17 cellular contexts compared by ENCODE assay signal in the genomic region with DNA sequence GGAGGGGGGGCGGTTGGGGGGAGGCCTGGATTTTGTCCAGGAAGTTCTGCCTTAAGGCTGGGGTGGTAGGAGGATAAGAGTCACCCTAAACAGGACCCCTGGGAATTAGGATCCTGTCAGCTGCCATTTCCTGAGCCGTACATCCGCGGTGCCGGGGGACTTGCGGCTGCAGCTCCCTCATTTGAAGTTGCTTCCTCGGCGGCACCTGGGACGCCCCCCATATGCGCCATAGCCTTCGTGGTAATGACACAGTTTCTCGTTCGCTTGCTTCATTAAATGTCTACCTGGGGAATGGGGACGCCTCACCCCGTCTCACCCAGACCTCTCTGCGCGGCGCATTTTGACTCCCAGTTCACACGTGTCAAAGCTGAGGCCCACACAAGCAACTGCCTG. TPM values are rescaled to one million over a fixed set of nuclear protein-coding genes. Genes with fewer than 3 reads are reported as not detected.
A peak's percentile ranks its signal among the peaks of the same experiment; 100 is the strongest.
DNase-seq lines count a peak whose midpoint lies in the region; ATAC-seq and TF ChIP-seq lines count a peak whose summit lies in the region.
"Had no signal": no experiment of that assay in that cellular context is flagged by ENCODE, and none has a peak within 500 bp of the region (broad histone marks: within the 10 kb centered on the region; RNA-seq: fewer than 3 reads in every experiment).

No MANE protein-coding gene starts in this region.

- H3K27me3 ChIP-seq in Peyer's patch = no peaks in the 10 kb centered on the region
- H3K27me3 ChIP-seq in gastroesophageal sphincter = peaks cover 92% of the 10 kb centered on the region
- peaks cover 0 to 2% (median 0%) of the 10 kb centered on the region in 5 donors for H3K27me3 ChIP-seq in subcutaneous abdominal adipose tissue (ENCODE audit: control insufficient read depth in 5 of 5, insufficient read depth in 4 of 5, low read length in 5 of 5)
- H3K27me3 ChIP-seq in right lobe of liver = no peaks in the 10 kb centered on the region

- no peaks in the 10 kb centered on the region for H3K9me3 Mint-ChIP-seq in activated T-helper 17 cell treated with anti-CD3 and anti-CD28 coated beads, Interleukin-2, amount 50 U/mL, for 72 hours
- H3K9me3 Mint-ChIP-seq: stimulated activated naive CD8-positive, alpha-beta T cell treated with anti-CD3 and anti-CD28 coated beads, Interleukin-15, Interleukin-2, amounts not matched to agents 100 ng/mL and 50 ng/mL, for 24 hours had no signal

- intact Hi-C loops in right lobe of liver (cut with DNase I) = no loop called here

- H3K36me3 Mint-ChIP-seq in activated T-helper 17 cell treated with anti-CD3 and anti-CD28 coated beads, Interleukin-2, amount 50 U/mL, for 72 hours (ENCODE audit: low read depth) = no peaks in the 10 kb centered on the region

- ATAC-seq in gastroesophageal sphincter (no peak), right lobe of liver (no peak)
- no peak for ATAC-seq in activated T-helper 17 cell treated with anti-CD3 and anti-CD28 coated beads, Interleukin-2, amount 50 U/mL, for 72 hours (replicated peaks)

- no peak overlapping the region for H3K4me3 Mint-ChIP-seq in activated T-helper 17 cell treated with anti-CD3 and anti-CD28 coated beads, Interleukin-2, amount 50 U/mL, for 72 hours

- peak overlapping the region in 3 of 5 donors; percentile 6 to 66 (median 31) for H3K9ac ChIP-seq in subcutaneous abdominal adipose tissue (ENCODE audit: low read length in 5 of 5)

- H3K36me3 ChIP-seq in Peyer's patch (no peaks in the 10 kb centered on the region), gastroesophageal sphincter (no peaks in the 10 kb centered on the region), subcutaneous abdominal adipose tissue (ENCODE audit: control insufficient read depth in 5 of 5, insufficient read depth in 5 of 5, low read length in 5 of 5) (peaks cover 0 to 3% (median 0%) of the 10 kb centered on the region in 5 donors), right lobe of liver (no peaks in the 10 kb centered on the region)
- H3K36me3 ChIP-seq: HAP-1 had no signal

- H3K4me3 ChIP-seq in Peyer's patch (no peak overlapping the region), gastroesophageal sphincter (no peak overlapping the region), subcutaneous abdominal adipose tissue (ENCODE audit: low read depth in 1 of 5, low read length in 5 of 5) (peak overlapping the region in 3 of 5 donors; percentile 22 to 46 (median 44)), right lobe of liver (no peak overlapping the region)
- H3K4me3 ChIP-seq: HAP-1 had no signal

- 60 to 91% methylated on average over 1 to 9 of the region's 19 CpGs for WGBS in gastroesophageal sphincter (ENCODE audit: low coverage in 1 of 2), 2 donors
- 90% methylated on average over 8 of the region's 19 CpGs for WGBS in right lobe of liver (ENCODE audit: insufficient coverage, low coverage, low lambda C conversion rate, missing lambda C conversion rate)

- H3K27ac ChIP-seq in Peyer's patch = peak overlapping the region; percentile 41 to 70 (median 55)
- H3K27ac ChIP-seq in gastroesophageal sphincter = peak overlapping the region in 3 of 4 donors; percentile 59 to 76 (median 60)
- peak overlapping the region; percentile 60 for H3K27ac ChIP-seq in subcutaneous abdominal adipose tissue (ENCODE audit: low read depth, low read length)
- H3K27ac ChIP-seq in right lobe of liver = no peak overlapping the region

- no peaks in the 10 kb centered on the region for H3K27me3 Mint-ChIP-seq in activated T-helper 17 cell treated with anti-CD3 and anti-CD28 coated beads, Interleukin-2, amount 50 U/mL, for 72 hours
- H3K27me3 Mint-ChIP-seq: stimulated activated naive CD8-positive, alpha-beta T cell treated with anti-CD3 and anti-CD28 coated beads, Interleukin-15, Interleukin-2, amounts not matched to agents 100 ng/mL and 50 ng/mL, for 24 hours had no signal

- H3K4me1 Mint-ChIP-seq in activated T-helper 17 cell treated with anti-CD3 and anti-CD28 coated beads, Interleukin-2, amount 50 U/mL, for 72 hours = no peaks in the 10 kb centered on the region

- H3K27ac Mint-ChIP-seq in activated T-helper 17 cell treated with anti-CD3 and anti-CD28 coated beads, Interleukin-2, amount 50 U/mL, for 72 hours = no peak overlapping the region

- TF ChIP-seq CTCF in Peyer's patch (IDR thresholded peaks at IDR 0.05) = no peak
- TF ChIP-seq CTCF in gastroesophageal sphincter (IDR thresholded peaks at IDR 0.05) = no peak
- no peak for TF ChIP-seq CTCF in right lobe of liver (IDR thresholded peaks at IDR 0.05)

- TF ChIP-seq POLR2A in Peyer's patch (IDR thresholded peaks at IDR 0.05) = no peak
- TF ChIP-seq POLR2A in gastroesophageal sphincter (IDR thresholded peaks at IDR 0.05) = no peak
- no peak for TF ChIP-seq POLR2A in right lobe of liver (IDR thresholded peaks at IDR 0.05)

- peak; percentile 22 for DNase-seq in NCI-H82 (lab: John Stamatoyannopoulos, UW)
- DNase-seq in NCI-H82 treated with DMSO at 0.1 percent for 48 hours (lab: John Stamatoyannopoulos, UW; ENCODE audit: unreplicated experiment) = no peak
- DNase-seq in Peyer's patch = no peak
- no peak for DNase-seq in iPS-NIHi7 (ENCODE audit: extremely low spot score)
- DNase-seq in right lobe of liver = no peak
- DNase-seq: 8988T; activated T-cell treated with anti-CD3 and anti-CD28 coated beads, Interleukin-2, amount 50 U/mL, for 1 hour; amniotic stem cell; NCI-H2107; SW 1271 had no signal

- no peaks in the 10 kb centered on the region for H3K9me3 ChIP-seq in Peyer's patch
- no peaks in the 10 kb centered on the region for H3K9me3 ChIP-seq in gastroesophageal sphincter
- no peaks in the 10 kb centered on the region for H3K9me3 ChIP-seq in subcutaneous abdominal adipose tissue (ENCODE audit: control insufficient read depth in 5 of 5, low read length in 5 of 5)
- H3K9me3 ChIP-seq in right lobe of liver = no peaks in the 10 kb centered on the region
- H3K9me3 ChIP-seq: HAP-1 had no signal

- H3K4me1 ChIP-seq in Peyer's patch (peaks cover 0 to 37% (median 20%) of the 10 kb centered on the region in 4 donors), gastroesophageal sphincter (peaks cover 0 to 48% (median 24%) of the 10 kb centered on the region in 3 donors), subcutaneous abdominal adipose tissue (ENCODE audit: control insufficient read depth in 5 of 5, insufficient read depth in 5 of 5, low read length in 5 of 5) (peaks cover 7 to 56% (median 44%) of the 10 kb centered on the region in 5 donors), right lobe of liver (no peaks in the 10 kb centered on the region)
- H3K4me1 ChIP-seq: HAP-1 had no signal

- TF ChIP-seq EP300 in gastroesophageal sphincter (IDR thresholded peaks at IDR 0.05) = no peak

RNA-seq across cellular contexts. Expression of gene PABPN1L, which starts 55.1 kb away (rescaled TPM):
- not detected for total RNA-seq in Peyer's patch
- under 1 TPM in 1 of 4 donors, not detected in 3; 0.54 TPM for total RNA-seq in gastroesophageal sphincter
- total RNA-seq in activated T-helper 17 cell treated with anti-CD3 and anti-CD28 coated beads, Interleukin-2, amount 50 U/mL, for 72 hours = not detected
- under 1 TPM in 1 of 6 experiments, not detected in 5; 0.37 TPM for total RNA-seq in right lobe of liver
- total RNA-seq: dermis microvascular lymphatic vessel endothelial cell, M059J had no signal

RNA-seq across cellular contexts. Expression of gene CBFA2T3, which starts 55.4 kb away (rescaled TPM):
- total RNA-seq in Peyer's patch (10 to 100 TPM in 1 of 4 donors, 1 to 10 TPM in 3; 3.5 to 35.5 (median 6.8) TPM), gastroesophageal sphincter (1 to 10 TPM; 1.4 to 5.8 (median 1.5) TPM), right lobe of liver (1 to 10 TPM; 2.5 to 9.8 (median 4.2) TPM)
- total RNA-seq in activated T-helper 17 cell treated with anti-CD3 and anti-CD28 coated beads, Interleukin-2, amount 50 U/mL, for 72 hours = under 1 TPM in 1 of 2 donors, not detected in 1; 0.19 TPM
- total RNA-seq: dermis microvascular lymphatic vessel endothelial cell, M059J had no signal

Comparison
In these comparisons a context has a peak if more than half of its experiments do, and no peak if none do; other contexts are left out.
1. H3K27ac ChIP-seq: peak in Peyer's patch (4 of 4), gastroesophageal sphincter (3 of 4) and subcutaneous abdominal adipose tissue (single experiment); none in right lobe of liver (0 of 3).
2. H3K4me3 ChIP-seq: peak in subcutaneous abdominal adipose tissue (3 of 5); none in Peyer's patch (0 of 4), gastroesophageal sphincter (0 of 2) and right lobe of liver (0 of 3).